In genomic region chr18:56638232-56639093, GRCh38 we compare ENCODE assay signal across 8 cellular contexts. TPM values are rescaled to one million over a fixed set of nuclear protein-coding genes. Genes with fewer than 3 reads are reported as not detected.
DNase-seq lines count a peak whose midpoint lies in the region; ATAC-seq and TF ChIP-seq lines count a peak whose summit lies in the region.

TXNL1 (minus strand) TSS chr18:56638592; CDS start chr18:56638440, 152 bp downstream.

- H3K36me3 ChIP-seq in spleen, result peaks cover 0 to 17% (median 0%) of the 10 kb centered on the region in 6 donors

- TF ChIP-seq CTCF in spleen (IDR thresholded peaks at IDR 0.05 in 8 of 11, conservative IDR thresholded peaks at IDR 0.05 in 3 of 11), result peak in 3 of 11 experiments; percentile 18 to 31 (median 20)

- no peaks in the 10 kb centered on the region for H3K9me3 ChIP-seq in spleen

- H3K4me3 ChIP-seq in spleen, result peak within 1 kb of the TSS; percentile 62 to 92 (median 76)

- peak in 2 of 3 donors; percentile 32 to 70 for TF ChIP-seq POLR2A in spleen (IDR thresholded peaks at IDR 0.05)

- H3K27ac ChIP-seq in spleen, result peak within 1 kb of the TSS; percentile 89 to 96 (median 95)

- WGBS in spleen, 5 donors, result 1 to 2% (median 1%) methylated on average over 58 to 63 of the region's 63 CpGs

- intact Hi-C loops in spleen (cut with DNase I; ENCODE audit: low total_unique reads), result no loop called here

- DNase-seq in AG08395 (ENCODE audit: low spot score) (peak; percentile 99), NCI-H345 treated with DMSO at 0.1 percent for 48 hours (lab: John Stamatoyannopoulos, UW; ENCODE audit: unreplicated experiment) (peak; percentile 96), inferior parietal cortex (ENCODE audit: extremely low spot score) (peak; percentile 99), spleen (peak; percentile 99)
- DNase-seq in activated CD4-positive, CD25-positive, alpha-beta regulatory T cell (lab: John Stamatoyannopoulos, UW), result peak; percentile 97 to 98 (median 97)
- peak; percentile 98 for DNase-seq in central memory CD4-positive, alpha-beta T cell

- ATAC-seq in GM19023 (IDR thresholded peaks at IDR 0.05; ENCODE audit: unreplicated experiment) (peak; percentile 97), HG03280 (IDR thresholded peaks at IDR 0.05; ENCODE audit: unreplicated experiment) (peak; percentile 97)

- H3K4me1 ChIP-seq in spleen, result peaks cover 0 to 49% (median 42%) of the 10 kb centered on the region in 6 donors

- H3K27me3 ChIP-seq in spleen (replicated peaks in 1 of 7), result no peaks in the 10 kb centered on the region

RNA-seq across cellular contexts. Expression of gene TXNL1, which starts in this region (rescaled TPM):
- total RNA-seq in spleen, result 10 to 100 TPM; 35.5 to 53.8 (median 47.1) TPM
- polyA plus RNA-seq in spleen, result 10 to 100 TPM; 50.2 to 61.0 (median 53.5) TPM

Comparison
In these comparisons a context has a peak if more than half of its experiments do, and no peak if none do; other contexts are left out.
1. Peak in every context shown above with its lines: DNase-seq, ATAC-seq, H3K4me3 ChIP-seq and H3K27ac ChIP-seq.